10 cellular contexts compared by ENCODE assay signal in the genomic region with DNA sequence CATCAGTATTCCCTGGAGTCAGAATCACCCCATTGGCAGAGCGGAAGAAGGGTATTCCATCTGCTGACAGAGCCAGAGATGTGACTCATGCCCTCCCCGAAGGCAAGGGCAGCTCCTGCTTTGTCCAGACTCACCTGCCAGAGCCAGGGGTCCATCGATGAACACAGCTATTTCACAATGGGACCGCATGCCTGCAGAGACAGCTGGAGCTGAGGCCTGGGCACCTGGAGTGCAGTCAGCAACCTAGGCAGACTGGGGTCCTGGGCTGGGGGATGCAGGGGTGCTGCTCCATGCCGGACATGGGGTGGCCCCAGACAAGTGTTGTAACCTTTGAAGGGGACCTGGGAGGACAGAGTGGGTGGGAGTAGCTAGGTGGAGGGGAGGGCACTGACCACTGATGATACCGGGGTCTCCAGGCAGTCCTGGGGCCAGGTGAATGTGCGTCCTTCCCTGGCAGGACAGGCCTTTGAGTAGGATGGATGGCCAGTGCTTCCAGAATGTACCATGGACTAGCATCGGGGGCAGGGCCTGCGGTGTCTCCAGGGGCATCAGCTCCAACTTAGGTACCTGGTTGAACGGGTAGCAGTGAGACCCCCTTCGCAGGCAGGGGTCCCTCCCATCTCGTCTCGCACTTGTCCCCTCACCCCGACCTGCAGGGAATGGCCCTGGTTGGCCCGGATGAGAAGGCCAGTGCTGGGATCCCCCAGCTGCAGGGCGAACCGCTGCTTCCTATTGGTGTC. TPM values are rescaled to one million over a fixed set of nuclear protein-coding genes. Genes with fewer than 3 reads are reported as not detected.
A peak's percentile ranks its signal among the peaks of the same experiment; 100 is the strongest.
DNase-seq lines count a peak whose midpoint lies in the region; ATAC-seq, FAIRE-seq and TF ChIP-seq lines count a peak whose summit lies in the region.
"Had no signal": no experiment of that assay in that cellular context is flagged by ENCODE, and none has a peak within 500 bp of the region (broad histone marks: within the 10 kb centered on the region; RNA-seq: fewer than 3 reads in every experiment).

No MANE protein-coding gene starts in this region.

- intact Hi-C loops in activated T-helper 1 cell treated with anti-CD3 and anti-CD28 coated beads, Interleukin-12 subunit alpha, Interleukin-12 subunit beta, Interleukin-2, Interleukin-4 antibody, amounts not matched to agents 30 ng/mL and 10 ng/mL and 1 ng/mL, durations not matched to agents 14 hours and 24 hours and 36 hours (cut with micrococcal nuclease) = no loop called here
- intact Hi-C loops in HepG2 (cut with micrococcal nuclease; ENCODE audit: unreplicated experiment) = no loop called here

- peaks cover 0 to 3% of the 10 kb centered on the region in 2 experiments; a peak in 2 of 5 replicates for H3K36me3 ChIP-seq in HepG2 (replicated peaks in 1 of 2; ENCODE audit: control insufficient read depth in 1 of 2, insufficient read depth in 2 of 2, low read length in 2 of 2)

- H3K4me1 ChIP-seq in HepG2 (ENCODE audit: insufficient read depth, low read length) = peaks cover 35% of the 10 kb centered on the region

- ATAC-seq in HepG2 (no peak), GM19351 (IDR thresholded peaks at IDR 0.05; ENCODE audit: unreplicated experiment) (no peak), HG03565 (IDR thresholded peaks at IDR 0.05; ENCODE audit: unreplicated experiment) (no peak)

- WGBS in HepG2 (ENCODE audit: low lambda C conversion rate) = 80% methylated on average over 4 of the region's 17 CpGs

- TF ChIP-seq RAD21 in HepG2 (CRISPR knock-in tag; IDR thresholded peaks at IDR 0.05) = no peak

- peaks cover 12% of the 10 kb centered on the region for H3K36me3 Mint-ChIP-seq in activated T-helper 1 cell treated with anti-CD3 and anti-CD28 coated beads, Interleukin-12 subunit alpha, Interleukin-12 subunit beta, Interleukin-2, Interleukin-4 antibody, amounts not matched to agents 30 ng/mL and 10 ng/mL and 1 ng/mL, durations not matched to agents 14 hours and 24 hours and 36 hours (ENCODE audit: low read depth)

- peak overlapping the region; percentile 96; the same call in 1 of the 2 replicates for H3K4me2 ChIP-seq in HepG2 (ENCODE audit: low read depth, low read length)

- H3K27ac Mint-ChIP-seq in activated T-helper 1 cell treated with anti-CD3 and anti-CD28 coated beads, Interleukin-12 subunit alpha, Interleukin-12 subunit beta, Interleukin-2, Interleukin-4 antibody, amounts not matched to agents 30 ng/mL and 10 ng/mL and 1 ng/mL, durations not matched to agents 14 hours and 24 hours and 36 hours = peak overlapping the region; percentile 72

- H3K4me1 Mint-ChIP-seq in activated T-helper 1 cell treated with anti-CD3 and anti-CD28 coated beads, Interleukin-12 subunit alpha, Interleukin-12 subunit beta, Interleukin-2, Interleukin-4 antibody, amounts not matched to agents 30 ng/mL and 10 ng/mL and 1 ng/mL, durations not matched to agents 14 hours and 24 hours and 36 hours (ENCODE audit: low read depth) = peaks cover 18% of the 10 kb centered on the region

- TF ChIP-seq EP300 in HepG2 (IDR thresholded peaks at IDR 0.05; ENCODE audit: low read depth in 2 of 2, low read length in 2 of 2) = no peak
- TF ChIP-seq EP300 in HepG2 (CRISPR knock-in tag; IDR thresholded peaks at IDR 0.05; ENCODE audit: borderline replicate concordance) = no peak

- H3K27ac ChIP-seq in HepG2 (ENCODE audit: extremely low read length, insufficient read depth, low read length) = no peak overlapping the region

- H2AFZ ChIP-seq in HepG2 (ENCODE audit: low read length) = no peak overlapping the region

- no peaks in the 10 kb centered on the region for H3K9me3 Mint-ChIP-seq in activated T-helper 1 cell treated with anti-CD3 and anti-CD28 coated beads, Interleukin-12 subunit alpha, Interleukin-12 subunit beta, Interleukin-2, Interleukin-4 antibody, amounts not matched to agents 30 ng/mL and 10 ng/mL and 1 ng/mL, durations not matched to agents 14 hours and 24 hours and 36 hours

- TF ChIP-seq POLR2A in GM15510 (IDR thresholded peaks at IDR 0.05; ENCODE audit: borderline replicate concordance, extremely low read depth, insufficient read length) = peak; percentile 51
- TF ChIP-seq POLR2A in HepG2 (IDR thresholded peaks at IDR 0.05; ENCODE audit: insufficient read depth in 1 of 2, low read depth in 2 of 2, low read length in 2 of 2) = no peak

- H4K20me1 ChIP-seq in HepG2 (ENCODE audit: insufficient read depth, low read length) = no peaks in the 10 kb centered on the region

- no peaks in the 10 kb centered on the region for H3K27me3 ChIP-seq in HepG2 (ENCODE audit: control insufficient read depth in 1 of 2, insufficient read depth in 2 of 2, low read length in 2 of 2)

- no peak for FAIRE-seq in HepG2 (lab: Jason Lieb, UNC)
- FAIRE-seq: D721Med had no signal

- POLR2A ChIA-PET in HepG2 (lab: Yijun Ruan, JAX) = interaction anchor here (1.0 to 2.9 kb wide), 4 partner anchors 20 to 94 kb away, joined by 3 to 13 read pairs (median 4); partner anchors contain the start of genes ESRRA, PRDX5, STIP1 and TRMT112

- H3K9ac ChIP-seq in HepG2 (ENCODE audit: insufficient read depth, low read depth, low read length) = no peak overlapping the region

- no TSS peak for BruUV-seq in HepG2 (replicated peaks; lab: Mats Ljungman, UMichigan)

- peak overlapping the region in 1 of 3 experiments; percentile 96; a peak in 1 of 6 replicates for H3K4me3 ChIP-seq in HepG2 (replicated peaks in 1 of 3; ENCODE audit: insufficient read depth in 1 of 3, low read depth in 2 of 3, low read length in 3 of 3)

- no peaks in the 10 kb centered on the region for H3K27me3 Mint-ChIP-seq in activated T-helper 1 cell treated with anti-CD3 and anti-CD28 coated beads, Interleukin-12 subunit alpha, Interleukin-12 subunit beta, Interleukin-2, Interleukin-4 antibody, amounts not matched to agents 30 ng/mL and 10 ng/mL and 1 ng/mL, durations not matched to agents 14 hours and 24 hours and 36 hours (ENCODE audit: insufficient read depth)

- H3K9me3 ChIP-seq in HepG2 (ENCODE audit: low read length) = no peaks in the 10 kb centered on the region

- peak overlapping the region; percentile 87 for H3K4me3 Mint-ChIP-seq in activated T-helper 1 cell treated with anti-CD3 and anti-CD28 coated beads, Interleukin-12 subunit alpha, Interleukin-12 subunit beta, Interleukin-2, Interleukin-4 antibody, amounts not matched to agents 30 ng/mL and 10 ng/mL and 1 ng/mL, durations not matched to agents 14 hours and 24 hours and 36 hours

- in situ Hi-C loops in HepG2 (cut with HindIII; ENCODE audit: extremely low pct_ligation_motif_present, low pct_unique_long_range_greater_than_20kb) = no loop called here

- DNase-seq in 8988T = peak; percentile 31
- no peak for DNase-seq in activated T-helper 1 cell treated with anti-CD3 and anti-CD28 coated beads, Interleukin-12 subunit alpha, Interleukin-12 subunit beta, Interleukin-2, Interleukin-4 antibody, amounts not matched to agents 30 ng/mL and 10 ng/mL and 1 ng/mL, durations not matched to agents 14 hours and 24 hours and 36 hours (ENCODE audit: low spot score)
- DNase-seq in HepG2 (ENCODE audit: low spot score) = no peak
- DNase-seq in COR-L47 (lab: John Stamatoyannopoulos, UW) = no peak
- DNase-seq in cerebellar cortex (ENCODE audit: low spot score) = no peak
- DNase-seq: NCI-H2171 had no signal

- CTCF ChIA-PET in HepG2 (lab: Yijun Ruan, JAX; ENCODE audit: low intra/inter-chr PET ratio, low total read pairs) = no interaction called here

- H3K79me2 ChIP-seq in HepG2 (ENCODE audit: insufficient read depth, low read length) = no peaks in the 10 kb centered on the region

- no peak for TF ChIP-seq CTCF in HepG2 (CRISPR knock-in tag; IDR thresholded peaks at IDR 0.05)

RNA-seq across cellular contexts. Expression of gene TRPT1, which starts 1.7 kb away (rescaled TPM):
- 30.3 and 35.5 TPM in 2 replicates for total RNA-seq in activated T-helper 1 cell treated with anti-CD3 and anti-CD28 coated beads, Interleukin-12 subunit alpha, Interleukin-12 subunit beta, Interleukin-2, Interleukin-4 antibody, amounts not matched to agents 30 ng/mL and 10 ng/mL and 1 ng/mL, durations not matched to agents 14 hours and 24 hours and 36 hours
- total RNA-seq in HepG2 (2016; rRNA removed; fragmentation: Illumina TruSeq; extraction: Trizol) = 21.0 and 24.8 TPM in 2 replicates
- total RNA-seq in HepG2 (2016; cell fraction: cytosol; rRNA removed; fragmentation: Illumina TruSeq; extraction: Trizol; ENCODE audit: low read depth) = 51.8 and 67.6 TPM in 2 replicates
- total RNA-seq in HepG2 (2016; cell fraction: insoluble cytoplasmic fraction; rRNA removed; fragmentation: Illumina TruSeq; extraction: Trizol) = 18.2 and 26.1 TPM in 2 replicates
- total RNA-seq in HepG2 (2016; cell fraction: membrane; rRNA removed; fragmentation: Illumina TruSeq; extraction: Trizol) = 40.6 and 48.2 TPM in 2 replicates
- 17.4 and 18.2 TPM in 2 replicates for total RNA-seq in HepG2 (2016; cell fraction: nucleus; rRNA removed; fragmentation: Illumina TruSeq; extraction: Trizol)
- 40.7 and 45.1 TPM in 2 replicates for polyA plus RNA-seq in HepG2 (2011; rRNA removed)
- 33.6 and 56.7 TPM in 2 replicates for polyA plus RNA-seq in HepG2 (2011; cell fraction: cytosol; rRNA removed)
- polyA plus RNA-seq in HepG2 (2011; cell fraction: nucleus; rRNA removed) = 175 and 197 TPM in 2 replicates
- polyA plus RNA-seq in HepG2 (2012) = 24.3 TPM in 2 replicates
- 59.1 and 73.2 TPM in 2 replicates for polyA plus RNA-seq in HepG2 (2016; cell fraction: cytosol; fragmentation: Illumina TruSeq; extraction: Trizol; ENCODE audit: low read depth)
- 18.0 and 24.7 TPM in 2 replicates for polyA plus RNA-seq in HepG2 (2016; cell fraction: insoluble cytoplasmic fraction; fragmentation: Illumina TruSeq; extraction: Trizol; ENCODE audit: low read depth)
- 41.3 and 42.8 TPM in 2 replicates for polyA plus RNA-seq in HepG2 (2016; cell fraction: membrane; fragmentation: Illumina TruSeq; extraction: Trizol; ENCODE audit: low read depth)
- 39.3 and 44.3 TPM in 2 replicates for polyA plus RNA-seq in HepG2 (2016; cell fraction: nucleus; fragmentation: Illumina TruSeq; extraction: Trizol; ENCODE audit: insufficient read depth, low read depth)
- 34.0 and 59.0 TPM in 2 replicates for polyA minus RNA-seq in HepG2 (2011; rRNA and poly(A)+ RNA removed; ENCODE audit: low replicate concordance)
- polyA minus RNA-seq in HepG2 (2011; cell fraction: cytosol; rRNA and poly(A)+ RNA removed) = 15.5 and 17.8 TPM in 2 replicates
- polyA minus RNA-seq in HepG2 (2011; cell fraction: nucleus; rRNA and poly(A)+ RNA removed) = 14.8 and 16.0 TPM in 2 replicates

RNA-seq across cellular contexts. Expression of gene NUDT22, which starts 1.8 kb away (rescaled TPM):
- 74.9 and 79.4 TPM in 2 replicates for total RNA-seq in activated T-helper 1 cell treated with anti-CD3 and anti-CD28 coated beads, Interleukin-12 subunit alpha, Interleukin-12 subunit beta, Interleukin-2, Interleukin-4 antibody, amounts not matched to agents 30 ng/mL and 10 ng/mL and 1 ng/mL, durations not matched to agents 14 hours and 24 hours and 36 hours
- total RNA-seq in HepG2 (2016; rRNA removed; fragmentation: Illumina TruSeq; extraction: Trizol) = 38.5 and 39.8 TPM in 2 replicates
- total RNA-seq in HepG2 (2016; cell fraction: cytosol; rRNA removed; fragmentation: Illumina TruSeq; extraction: Trizol; ENCODE audit: low read depth) = 48.7 and 58.7 TPM in 2 replicates
- total RNA-seq in HepG2 (2016; cell fraction: insoluble cytoplasmic fraction; rRNA removed; fragmentation: Illumina TruSeq; extraction: Trizol) = 37.6 and 40.0 TPM in 2 replicates
- 48.0 and 62.5 TPM in 2 replicates for total RNA-seq in HepG2 (2016; cell fraction: membrane; rRNA removed; fragmentation: Illumina TruSeq; extraction: Trizol)
- 18.9 and 27.6 TPM in 2 replicates for total RNA-seq in HepG2 (2016; cell fraction: nucleus; rRNA removed; fragmentation: Illumina TruSeq; extraction: Trizol)
- 33.5 and 38.6 TPM in 2 replicates for polyA plus RNA-seq in HepG2 (2011; rRNA removed)
- 23.8 and 46.2 TPM in 2 replicates for polyA plus RNA-seq in HepG2 (2011; cell fraction: cytosol; rRNA removed)
- 106 and 113 TPM in 2 replicates for polyA plus RNA-seq in HepG2 (2011; cell fraction: nucleus; rRNA removed)
- polyA plus RNA-seq in HepG2 (2012) = 14.6 and 20.4 TPM in 2 replicates
- 41.8 and 51.1 TPM in 2 replicates for polyA plus RNA-seq in HepG2 (2016; cell fraction: cytosol; fragmentation: Illumina TruSeq; extraction: Trizol; ENCODE audit: low read depth)
- 30.6 and 31.0 TPM in 2 replicates for polyA plus RNA-seq in HepG2 (2016; cell fraction: insoluble cytoplasmic fraction; fragmentation: Illumina TruSeq; extraction: Trizol; ENCODE audit: low read depth)
- 38.0 and 47.3 TPM in 2 replicates for polyA plus RNA-seq in HepG2 (2016; cell fraction: membrane; fragmentation: Illumina TruSeq; extraction: Trizol; ENCODE audit: low read depth)
- 38.7 and 47.5 TPM in 2 replicates for polyA plus RNA-seq in HepG2 (2016; cell fraction: nucleus; fragmentation: Illumina TruSeq; extraction: Trizol; ENCODE audit: insufficient read depth, low read depth)
- 36.4 and 41.0 TPM in 2 replicates for polyA minus RNA-seq in HepG2 (2011; rRNA and poly(A)+ RNA removed; ENCODE audit: low replicate concordance)
- 15.6 and 16.6 TPM in 2 replicates for polyA minus RNA-seq in HepG2 (2011; cell fraction: cytosol; rRNA and poly(A)+ RNA removed)
- 25.8 and 28.7 TPM in 2 replicates for polyA minus RNA-seq in HepG2 (2011; cell fraction: nucleus; rRNA and poly(A)+ RNA removed)

RNA-seq across cellular contexts. Expression of gene DNAJC4, which starts 6.0 kb away (rescaled TPM):
- 18.4 and 19.8 TPM in 2 replicates for total RNA-seq in activated T-helper 1 cell treated with anti-CD3 and anti-CD28 coated beads, Interleukin-12 subunit alpha, Interleukin-12 subunit beta, Interleukin-2, Interleukin-4 antibody, amounts not matched to agents 30 ng/mL and 10 ng/mL and 1 ng/mL, durations not matched to agents 14 hours and 24 hours and 36 hours
- total RNA-seq in HepG2 (2016; rRNA removed; fragmentation: Illumina TruSeq; extraction: Trizol) = 7.1 and 10.3 TPM in 2 replicates
- 28.3 and 35.6 TPM in 2 replicates for total RNA-seq in HepG2 (2016; cell fraction: cytosol; rRNA removed; fragmentation: Illumina TruSeq; extraction: Trizol; ENCODE audit: low read depth)
- total RNA-seq in HepG2 (2016; cell fraction: insoluble cytoplasmic fraction; rRNA removed; fragmentation: Illumina TruSeq; extraction: Trizol) = 6.3 and 10.4 TPM in 2 replicates
- total RNA-seq in HepG2 (2016; cell fraction: membrane; rRNA removed; fragmentation: Illumina TruSeq; extraction: Trizol) = 28.1 and 29.9 TPM in 2 replicates
- 5.2 and 8.8 TPM in 2 replicates for total RNA-seq in HepG2 (2016; cell fraction: nucleus; rRNA removed; fragmentation: Illumina TruSeq; extraction: Trizol)
- polyA plus RNA-seq in HepG2 (2011; rRNA removed) = 60.8 and 70.9 TPM in 2 replicates
- polyA plus RNA-seq in HepG2 (2011; cell fraction: cytosol; rRNA removed) = 33.5 and 51.1 TPM in 2 replicates
- 73.5 and 95.2 TPM in 2 replicates for polyA plus RNA-seq in HepG2 (2011; cell fraction: nucleus; rRNA removed)
- polyA plus RNA-seq in HepG2 (2012) = 39.4 and 41.6 TPM in 2 replicates
- polyA plus RNA-seq in HepG2 (2016; cell fraction: cytosol; fragmentation: Illumina TruSeq; extraction: Trizol; ENCODE audit: low read depth) = 106 and 114 TPM in 2 replicates
- polyA plus RNA-seq in HepG2 (2016; cell fraction: insoluble cytoplasmic fraction; fragmentation: Illumina TruSeq; extraction: Trizol; ENCODE audit: low read depth) = 22.4 and 29.3 TPM in 2 replicates
- 95.1 and 103 TPM in 2 replicates for polyA plus RNA-seq in HepG2 (2016; cell fraction: membrane; fragmentation: Illumina TruSeq; extraction: Trizol; ENCODE audit: low read depth)
- polyA plus RNA-seq in HepG2 (2016; cell fraction: nucleus; fragmentation: Illumina TruSeq; extraction: Trizol; ENCODE audit: insufficient read depth, low read depth) = 38.2 and 42.5 TPM in 2 replicates
- polyA minus RNA-seq in HepG2 (2011; rRNA and poly(A)+ RNA removed; ENCODE audit: low replicate concordance) = 22.4 and 24.1 TPM in 2 replicates
- polyA minus RNA-seq in HepG2 (2011; cell fraction: cytosol; rRNA and poly(A)+ RNA removed) = 10.7 and 10.8 TPM in 2 replicates
- polyA minus RNA-seq in HepG2 (2011; cell fraction: nucleus; rRNA and poly(A)+ RNA removed) = 6.1 and 7.1 TPM in 2 replicates

RNA-seq across cellular contexts. Expression of gene VEGFB, which starts 10.1 kb away (rescaled TPM):
- 55.5 and 60.2 TPM in 2 replicates for total RNA-seq in activated T-helper 1 cell treated with anti-CD3 and anti-CD28 coated beads, Interleukin-12 subunit alpha, Interleukin-12 subunit beta, Interleukin-2, Interleukin-4 antibody, amounts not matched to agents 30 ng/mL and 10 ng/mL and 1 ng/mL, durations not matched to agents 14 hours and 24 hours and 36 hours
- total RNA-seq in HepG2 (2016; rRNA removed; fragmentation: Illumina TruSeq; extraction: Trizol) = 10.1 and 11.3 TPM in 2 replicates
- 33.3 and 36.0 TPM in 2 replicates for total RNA-seq in HepG2 (2016; cell fraction: cytosol; rRNA removed; fragmentation: Illumina TruSeq; extraction: Trizol; ENCODE audit: low read depth)
- 7.7 and 10.8 TPM in 2 replicates for total RNA-seq in HepG2 (2016; cell fraction: insoluble cytoplasmic fraction; rRNA removed; fragmentation: Illumina TruSeq; extraction: Trizol)
- 38.1 and 42.4 TPM in 2 replicates for total RNA-seq in HepG2 (2016; cell fraction: membrane; rRNA removed; fragmentation: Illumina TruSeq; extraction: Trizol)
- 6.0 and 7.4 TPM in 2 replicates for total RNA-seq in HepG2 (2016; cell fraction: nucleus; rRNA removed; fragmentation: Illumina TruSeq; extraction: Trizol)
- 9.0 and 10.8 TPM in 2 replicates for polyA plus RNA-seq in HepG2 (2011; rRNA removed)
- 6.4 and 7.2 TPM in 2 replicates for polyA plus RNA-seq in HepG2 (2011; cell fraction: cytosol; rRNA removed)
- 14.7 and 17.2 TPM in 2 replicates for polyA plus RNA-seq in HepG2 (2011; cell fraction: nucleus; rRNA removed)
- 40.4 and 54.0 TPM in 2 replicates for polyA plus RNA-seq in HepG2 (2012)
- 75.5 and 81.3 TPM in 2 replicates for polyA plus RNA-seq in HepG2 (2016; cell fraction: cytosol; fragmentation: Illumina TruSeq; extraction: Trizol; ENCODE audit: low read depth)
- 19.0 and 24.4 TPM in 2 replicates for polyA plus RNA-seq in HepG2 (2016; cell fraction: insoluble cytoplasmic fraction; fragmentation: Illumina TruSeq; extraction: Trizol; ENCODE audit: low read depth)
- 73.2 and 75.8 TPM in 2 replicates for polyA plus RNA-seq in HepG2 (2016; cell fraction: membrane; fragmentation: Illumina TruSeq; extraction: Trizol; ENCODE audit: low read depth)
- 29.2 and 36.6 TPM in 2 replicates for polyA plus RNA-seq in HepG2 (2016; cell fraction: nucleus; fragmentation: Illumina TruSeq; extraction: Trizol; ENCODE audit: insufficient read depth, low read depth)
- 8.3 and 8.6 TPM in 2 replicates for polyA minus RNA-seq in HepG2 (2011; rRNA and poly(A)+ RNA removed; ENCODE audit: low replicate concordance)
- 9.6 and 10.8 TPM in 2 replicates for polyA minus RNA-seq in HepG2 (2011; cell fraction: cytosol; rRNA and poly(A)+ RNA removed)
- polyA minus RNA-seq in HepG2 (2011; cell fraction: nucleus; rRNA and poly(A)+ RNA removed) = 2.8 and 3.7 TPM in 2 replicates

RNA-seq across cellular contexts. Expression of gene FKBP2, which starts 16.6 kb away (rescaled TPM):
- total RNA-seq in activated T-helper 1 cell treated with anti-CD3 and anti-CD28 coated beads, Interleukin-12 subunit alpha, Interleukin-12 subunit beta, Interleukin-2, Interleukin-4 antibody, amounts not matched to agents 30 ng/mL and 10 ng/mL and 1 ng/mL, durations not matched to agents 14 hours and 24 hours and 36 hours = 32.6 and 34.3 TPM in 2 replicates
- 29.4 and 53.3 TPM in 2 replicates for total RNA-seq in HepG2 (2016; rRNA removed; fragmentation: Illumina TruSeq; extraction: Trizol)
- 18.2 and 19.3 TPM in 2 replicates for total RNA-seq in HepG2 (2016; cell fraction: cytosol; rRNA removed; fragmentation: Illumina TruSeq; extraction: Trizol; ENCODE audit: low read depth)
- 32.3 and 56.4 TPM in 2 replicates for total RNA-seq in HepG2 (2016; cell fraction: insoluble cytoplasmic fraction; rRNA removed; fragmentation: Illumina TruSeq; extraction: Trizol)
- 18.4 and 23.6 TPM in 2 replicates for total RNA-seq in HepG2 (2016; cell fraction: membrane; rRNA removed; fragmentation: Illumina TruSeq; extraction: Trizol)
- 36.5 and 38.1 TPM in 2 replicates for total RNA-seq in HepG2 (2016; cell fraction: nucleus; rRNA removed; fragmentation: Illumina TruSeq; extraction: Trizol)
- 30.1 and 36.0 TPM in 2 replicates for polyA plus RNA-seq in HepG2 (2011; rRNA removed)
- 43.4 and 54.7 TPM in 2 replicates for polyA plus RNA-seq in HepG2 (2011; cell fraction: cytosol; rRNA removed)
- 26.7 and 33.6 TPM in 2 replicates for polyA plus RNA-seq in HepG2 (2011; cell fraction: nucleus; rRNA removed)
- polyA plus RNA-seq in HepG2 (2012) = 49.8 and 55.5 TPM in 2 replicates
- 23.8 and 29.7 TPM in 2 replicates for polyA plus RNA-seq in HepG2 (2016; cell fraction: cytosol; fragmentation: Illumina TruSeq; extraction: Trizol; ENCODE audit: low read depth)
- polyA plus RNA-seq in HepG2 (2016; cell fraction: insoluble cytoplasmic fraction; fragmentation: Illumina TruSeq; extraction: Trizol; ENCODE audit: low read depth) = 44.0 and 46.7 TPM in 2 replicates
- 22.8 and 23.9 TPM in 2 replicates for polyA plus RNA-seq in HepG2 (2016; cell fraction: membrane; fragmentation: Illumina TruSeq; extraction: Trizol; ENCODE audit: low read depth)
- 104 and 111 TPM in 2 replicates for polyA plus RNA-seq in HepG2 (2016; cell fraction: nucleus; fragmentation: Illumina TruSeq; extraction: Trizol; ENCODE audit: insufficient read depth, low read depth)
- 21.5 and 47.8 TPM in 2 replicates for polyA minus RNA-seq in HepG2 (2011; rRNA and poly(A)+ RNA removed; ENCODE audit: low replicate concordance)
- 13.1 and 15.1 TPM in 2 replicates for polyA minus RNA-seq in HepG2 (2011; cell fraction: cytosol; rRNA and poly(A)+ RNA removed)
- 5.5 and 7.8 TPM in 2 replicates for polyA minus RNA-seq in HepG2 (2011; cell fraction: nucleus; rRNA and poly(A)+ RNA removed)
